In the genomic region with DNA sequence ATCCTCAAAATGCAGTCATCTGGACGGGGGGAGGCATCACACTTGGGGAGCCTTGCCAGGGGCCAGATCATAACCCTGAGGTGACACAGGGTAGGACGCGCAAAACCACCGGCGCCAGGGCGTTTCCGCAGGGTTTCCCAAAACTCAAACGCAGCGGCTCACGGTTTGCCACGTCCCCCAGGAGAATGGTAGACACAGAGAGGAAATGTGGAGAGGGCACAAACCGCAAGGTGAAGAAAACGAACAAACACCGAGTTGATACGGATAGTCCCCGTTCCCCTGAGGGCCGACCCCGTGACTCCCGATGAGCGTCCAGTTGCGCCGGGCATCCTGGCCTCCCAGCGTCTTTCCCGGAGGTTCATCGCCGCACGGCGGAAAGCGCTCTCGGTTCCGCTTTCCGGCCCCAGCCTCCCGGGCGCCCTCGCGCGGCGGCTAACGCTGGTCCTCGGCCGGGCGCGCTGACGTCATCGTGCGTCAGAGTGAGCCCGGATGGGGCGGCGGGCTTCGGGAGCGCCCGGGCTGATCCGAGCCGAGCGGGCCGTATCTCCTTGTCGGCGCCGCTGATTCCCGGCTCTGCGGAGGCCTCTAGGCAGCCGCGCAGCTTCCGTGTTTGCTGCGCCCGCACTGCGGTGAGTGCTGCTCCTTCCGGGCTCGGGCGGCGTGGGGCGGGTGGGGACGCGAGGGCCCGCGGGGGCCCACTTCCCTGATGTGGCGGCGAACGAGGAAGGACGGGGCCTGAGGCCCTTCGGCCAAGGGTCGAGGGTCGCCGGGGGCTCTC, we compare ENCODE assay signal across 1 cellular context.
TF ChIP-seq lines count a peak whose summit lies in the region.

A gene (plus strand): TSS at position 467 of the 778 bp plus-strand sequence. CDS start 2,641 bp downstream, outside the sequence.

TF ChIP-seq in HepG2, 621 proteins besides CTCF, POLR2A, EP300 and RAD21 (continued from another document and continues in another):
- TF ChIP-seq, protein P1, sequence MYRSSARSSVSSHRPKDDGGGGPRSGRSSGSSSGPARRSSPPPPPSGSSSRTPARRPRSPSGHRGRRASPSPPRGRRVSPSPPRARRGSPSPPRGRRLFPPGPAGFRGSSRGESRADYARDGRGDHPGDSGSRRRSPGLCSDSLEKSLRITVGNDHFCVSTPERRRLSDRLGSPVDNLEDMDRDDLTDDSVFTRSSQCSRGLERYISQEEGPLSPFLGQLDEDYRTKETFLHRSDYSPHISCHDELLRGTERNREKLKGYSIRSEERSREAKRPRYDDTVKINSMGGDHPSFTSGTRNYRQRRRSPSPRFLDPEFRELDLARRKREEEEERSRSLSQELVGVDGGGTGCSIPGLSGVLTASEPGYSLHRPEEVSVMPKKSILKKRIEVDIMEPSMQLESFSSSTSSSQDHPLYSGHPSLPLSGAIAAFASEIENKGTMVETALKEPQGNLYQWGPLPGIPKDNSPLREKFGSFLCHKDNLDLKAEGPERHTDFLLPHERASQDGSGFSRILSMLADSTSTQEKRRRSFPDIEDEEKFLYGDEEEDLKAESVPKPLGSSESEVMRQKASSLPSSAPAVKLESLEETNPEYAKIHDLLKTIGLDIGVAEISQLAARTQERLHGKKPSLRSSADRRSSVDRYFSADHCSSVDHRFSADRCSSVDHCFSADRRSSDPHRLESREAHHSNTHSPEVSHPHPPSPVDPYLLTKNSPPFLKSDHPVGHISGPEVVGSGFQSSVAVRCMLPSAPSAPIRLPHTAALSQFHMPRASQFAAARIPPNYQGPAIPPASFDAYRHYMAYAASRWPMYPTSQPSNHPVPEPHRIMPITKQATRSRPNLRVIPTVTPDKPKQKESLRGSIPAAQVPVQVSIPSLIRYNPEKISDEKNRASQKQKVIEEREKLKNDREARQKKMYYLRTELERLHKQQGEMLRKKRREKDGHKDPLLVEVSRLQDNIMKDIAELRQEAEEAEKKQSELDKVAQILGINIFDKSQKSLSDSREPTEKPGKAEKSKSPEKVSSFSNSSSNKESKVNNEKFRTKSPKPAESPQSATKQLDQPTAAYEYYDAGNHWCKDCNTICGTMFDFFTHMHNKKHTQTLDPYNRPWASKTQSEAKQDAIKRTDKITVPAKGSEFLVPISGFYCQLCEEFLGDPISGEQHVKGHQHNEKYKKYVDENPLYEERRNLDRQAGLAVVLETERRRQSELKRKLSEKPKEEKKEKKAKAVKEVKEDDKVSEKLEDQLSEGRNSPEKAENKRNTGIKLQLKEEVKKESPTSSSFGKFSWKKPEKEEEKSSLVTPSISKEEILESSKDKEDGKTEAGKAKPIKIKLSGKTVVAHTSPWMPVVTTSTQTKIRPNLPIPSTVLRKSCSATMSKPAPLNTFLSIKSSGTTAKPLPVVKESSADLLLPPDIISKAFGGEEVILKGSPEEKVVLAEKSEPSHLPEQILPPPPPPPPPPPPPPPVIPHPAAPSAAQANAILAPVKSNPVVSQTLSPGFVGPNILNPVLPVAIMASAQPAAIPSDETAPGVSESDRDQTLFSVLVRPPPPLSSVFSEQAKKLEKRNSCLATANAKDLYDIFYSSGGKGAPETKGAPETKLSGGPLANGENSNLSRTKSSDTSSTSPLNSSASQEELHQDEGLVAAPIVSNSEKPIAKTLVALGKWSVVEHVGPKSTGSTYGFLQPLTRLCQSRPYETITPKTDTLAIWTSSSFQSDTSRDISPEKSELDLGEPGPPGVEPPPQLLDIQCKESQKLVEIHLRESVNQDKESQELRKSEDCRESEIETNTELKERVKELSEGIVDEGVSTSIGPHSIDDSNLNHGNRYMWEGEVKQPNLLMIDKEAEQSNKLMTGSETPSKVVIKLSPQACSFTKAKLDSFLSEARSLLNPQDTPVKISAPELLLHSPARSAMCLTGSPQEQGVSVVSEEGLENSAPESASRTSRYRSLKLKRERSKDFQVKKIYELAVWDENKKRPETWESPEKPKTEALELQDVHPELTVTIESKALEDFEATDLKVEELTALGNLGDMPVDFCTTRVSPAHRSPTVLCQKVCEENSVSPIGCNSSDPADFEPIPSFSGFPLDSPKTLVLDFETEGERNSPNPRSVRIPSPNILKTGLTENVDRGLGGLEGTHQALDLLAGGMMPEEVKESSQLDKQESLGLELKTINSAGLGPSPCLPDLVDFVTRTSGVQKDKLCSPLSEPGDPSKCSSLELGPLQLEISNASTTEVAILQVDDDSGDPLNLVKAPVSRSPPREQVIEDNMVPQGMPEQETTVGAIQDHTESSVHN (CRISPR knock-in tag; IDR thresholded peaks at IDR 0.05) = 0 out of 2 replicates have a peak, but pooled peaks have one; percentile 74
- TF ChIP-seq NFYB (CRISPR knock-in tag; IDR thresholded peaks at IDR 0.05) (no peak), SAFB2 (CRISPR knock-in tag; IDR thresholded peaks at IDR 0.05; ENCODE audit: borderline replicate concordance, low read depth) (peak; percentile 91; the same call in 1 of the 2 replicates), EED (CRISPR knock-in tag; IDR thresholded peaks at IDR 0.05) (peak; percentile 78; the same call in 1 of the 2 replicates), NAIF1 (CRISPR knock-in tag; IDR thresholded peaks at IDR 0.05; ENCODE audit: borderline replicate concordance) (no peak), ARNTL (CRISPR knock-in tag; IDR thresholded peaks at IDR 0.05) (no peak; the same call in 1 of the 2 replicates), AKAP8 (CRISPR knock-in tag; IDR thresholded peaks at IDR 0.05) (no peak; the same call in 1 of the 2 replicates), KDM6A (CRISPR knock-in tag; IDR thresholded peaks at IDR 0.05; ENCODE audit: low read depth) (no peak), FOXC1 (CRISPR knock-in tag; IDR thresholded peaks at IDR 0.05; ENCODE audit: borderline replicate concordance) (peak; percentile 44; the same call in 1 of the 2 replicates), CC2D1A (CRISPR knock-in tag; IDR thresholded peaks at IDR 0.05) (no peak), CBX5 (CRISPR knock-in tag; IDR thresholded peaks at IDR 0.05; ENCODE audit: borderline replicate concordance) (no peak), DMAP1 (CRISPR knock-in tag; IDR thresholded peaks at IDR 0.05) (peak; percentile 57; the same call in 1 of the 2 replicates), TBP (CRISPR knock-in tag; IDR thresholded peaks at IDR 0.05) (peak; percentile 76; the same call in 1 of the 2 replicates), SNAPC2 (CRISPR knock-in tag; IDR thresholded peaks at IDR 0.05) (no peak; the same call in 1 of the 2 replicates), RFX5 (IDR thresholded peaks at IDR 0.05; ENCODE audit: low read depth, low read length) (peak; percentile 54; the same call in 1 of the 2 replicates), ZNF224 (CRISPR knock-in tag; IDR thresholded peaks at IDR 0.05) (peak; percentile 80), MYC (CRISPR knock-in tag; IDR thresholded peaks at IDR 0.05; ENCODE audit: borderline replicate concordance) (no peak), CEBPG (CRISPR knock-in tag; IDR thresholded peaks at IDR 0.05) (no peak)
- TF ChIP-seq, protein P2, sequence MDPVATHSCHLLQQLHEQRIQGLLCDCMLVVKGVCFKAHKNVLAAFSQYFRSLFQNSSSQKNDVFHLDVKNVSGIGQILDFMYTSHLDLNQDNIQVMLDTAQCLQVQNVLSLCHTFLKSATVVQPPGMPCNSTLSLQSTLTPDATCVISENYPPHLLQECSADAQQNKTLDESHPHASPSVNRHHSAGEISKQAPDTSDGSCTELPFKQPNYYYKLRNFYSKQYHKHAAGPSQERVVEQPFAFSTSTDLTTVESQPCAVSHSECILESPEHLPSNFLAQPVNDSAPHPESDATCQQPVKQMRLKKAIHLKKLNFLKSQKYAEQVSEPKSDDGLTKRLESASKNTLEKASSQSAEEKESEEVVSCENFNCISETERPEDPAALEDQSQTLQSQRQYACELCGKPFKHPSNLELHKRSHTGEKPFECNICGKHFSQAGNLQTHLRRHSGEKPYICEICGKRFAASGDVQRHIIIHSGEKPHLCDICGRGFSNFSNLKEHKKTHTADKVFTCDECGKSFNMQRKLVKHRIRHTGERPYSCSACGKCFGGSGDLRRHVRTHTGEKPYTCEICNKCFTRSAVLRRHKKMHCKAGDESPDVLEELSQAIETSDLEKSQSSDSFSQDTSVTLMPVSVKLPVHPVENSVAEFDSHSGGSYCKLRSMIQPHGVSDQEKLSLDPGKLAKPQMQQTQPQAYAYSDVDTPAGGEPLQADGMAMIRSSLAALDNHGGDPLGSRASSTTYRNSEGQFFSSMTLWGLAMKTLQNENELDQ (CRISPR knock-in tag; IDR thresholded peaks at IDR 0.05; ENCODE audit: borderline replicate concordance) = no peak
- TF ChIP-seq, protein P3, sequence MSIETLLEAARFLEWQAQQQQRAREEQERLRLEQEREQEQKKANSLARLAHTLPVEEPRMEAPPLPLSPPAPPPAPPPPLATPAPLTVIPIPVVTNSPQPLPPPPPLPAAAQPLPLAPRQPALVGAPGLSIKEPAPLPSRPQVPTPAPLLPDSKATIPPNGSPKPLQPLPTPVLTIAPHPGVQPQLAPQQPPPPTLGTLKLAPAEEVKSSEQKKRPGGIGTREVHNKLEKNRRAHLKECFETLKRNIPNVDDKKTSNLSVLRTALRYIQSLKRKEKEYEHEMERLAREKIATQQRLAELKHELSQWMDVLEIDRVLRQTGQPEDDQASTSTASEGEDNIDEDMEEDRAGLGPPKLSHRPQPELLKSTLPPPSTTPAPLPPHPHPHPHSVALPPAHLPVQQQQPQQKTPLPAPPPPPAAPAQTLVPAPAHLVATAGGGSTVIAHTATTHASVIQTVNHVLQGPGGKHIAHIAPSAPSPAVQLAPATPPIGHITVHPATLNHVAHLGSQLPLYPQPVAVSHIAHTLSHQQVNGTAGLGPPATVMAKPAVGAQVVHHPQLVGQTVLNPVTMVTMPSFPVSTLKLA (IDR thresholded peaks at IDR 0.05) = no peak
- TF ChIP-seq, protein P4, sequence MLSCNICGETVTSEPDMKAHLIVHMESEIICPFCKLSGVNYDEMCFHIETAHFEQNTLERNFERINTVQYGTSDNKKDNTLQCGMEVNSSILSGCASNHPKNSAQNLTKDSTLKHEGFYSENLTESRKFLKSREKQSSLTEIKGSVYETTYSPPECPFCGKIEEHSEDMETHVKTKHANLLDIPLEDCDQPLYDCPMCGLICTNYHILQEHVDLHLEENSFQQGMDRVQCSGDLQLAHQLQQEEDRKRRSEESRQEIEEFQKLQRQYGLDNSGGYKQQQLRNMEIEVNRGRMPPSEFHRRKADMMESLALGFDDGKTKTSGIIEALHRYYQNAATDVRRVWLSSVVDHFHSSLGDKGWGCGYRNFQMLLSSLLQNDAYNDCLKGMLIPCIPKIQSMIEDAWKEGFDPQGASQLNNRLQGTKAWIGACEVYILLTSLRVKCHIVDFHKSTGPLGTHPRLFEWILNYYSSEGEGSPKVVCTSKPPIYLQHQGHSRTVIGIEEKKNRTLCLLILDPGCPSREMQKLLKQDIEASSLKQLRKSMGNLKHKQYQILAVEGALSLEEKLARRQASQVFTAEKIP (CRISPR knock-in tag; IDR thresholded peaks at IDR 0.05; ENCODE audit: borderline replicate concordance) = no peak
- TF ChIP-seq, protein P5, sequence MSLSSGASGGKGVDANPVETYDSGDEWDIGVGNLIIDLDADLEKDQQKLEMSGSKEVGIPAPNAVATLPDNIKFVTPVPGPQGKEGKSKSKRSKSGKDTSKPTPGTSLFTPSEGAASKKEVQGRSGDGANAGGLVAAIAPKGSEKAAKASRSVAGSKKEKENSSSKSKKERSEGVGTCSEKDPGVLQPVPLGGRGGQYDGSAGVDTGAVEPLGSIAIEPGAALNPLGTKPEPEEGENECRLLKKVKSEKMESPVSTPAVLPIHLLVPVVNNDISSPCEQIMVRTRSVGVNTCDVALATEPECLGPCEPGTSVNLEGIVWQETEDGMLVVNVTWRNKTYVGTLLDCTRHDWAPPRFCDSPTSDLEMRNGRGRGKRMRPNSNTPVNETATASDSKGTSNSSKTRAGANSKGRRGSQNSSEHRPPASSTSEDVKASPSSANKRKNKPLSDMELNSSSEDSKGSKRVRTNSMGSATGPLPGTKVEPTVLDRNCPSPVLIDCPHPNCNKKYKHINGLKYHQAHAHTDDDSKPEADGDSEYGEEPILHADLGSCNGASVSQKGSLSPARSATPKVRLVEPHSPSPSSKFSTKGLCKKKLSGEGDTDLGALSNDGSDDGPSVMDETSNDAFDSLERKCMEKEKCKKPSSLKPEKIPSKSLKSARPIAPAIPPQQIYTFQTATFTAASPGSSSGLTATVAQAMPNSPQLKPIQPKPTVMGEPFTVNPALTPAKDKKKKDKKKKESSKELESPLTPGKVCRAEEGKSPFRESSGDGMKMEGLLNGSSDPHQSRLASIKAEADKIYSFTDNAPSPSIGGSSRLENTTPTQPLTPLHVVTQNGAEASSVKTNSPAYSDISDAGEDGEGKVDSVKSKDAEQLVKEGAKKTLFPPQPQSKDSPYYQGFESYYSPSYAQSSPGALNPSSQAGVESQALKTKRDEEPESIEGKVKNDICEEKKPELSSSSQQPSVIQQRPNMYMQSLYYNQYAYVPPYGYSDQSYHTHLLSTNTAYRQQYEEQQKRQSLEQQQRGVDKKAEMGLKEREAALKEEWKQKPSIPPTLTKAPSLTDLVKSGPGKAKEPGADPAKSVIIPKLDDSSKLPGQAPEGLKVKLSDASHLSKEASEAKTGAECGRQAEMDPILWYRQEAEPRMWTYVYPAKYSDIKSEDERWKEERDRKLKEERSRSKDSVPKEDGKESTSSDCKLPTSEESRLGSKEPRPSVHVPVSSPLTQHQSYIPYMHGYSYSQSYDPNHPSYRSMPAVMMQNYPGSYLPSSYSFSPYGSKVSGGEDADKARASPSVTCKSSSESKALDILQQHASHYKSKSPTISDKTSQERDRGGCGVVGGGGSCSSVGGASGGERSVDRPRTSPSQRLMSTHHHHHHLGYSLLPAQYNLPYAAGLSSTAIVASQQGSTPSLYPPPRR (CRISPR knock-in tag; IDR thresholded peaks at IDR 0.05; ENCODE audit: borderline replicate concordance) = peak; percentile 64; the same call in 1 of the 2 replicates
- TF ChIP-seq, protein P6, sequence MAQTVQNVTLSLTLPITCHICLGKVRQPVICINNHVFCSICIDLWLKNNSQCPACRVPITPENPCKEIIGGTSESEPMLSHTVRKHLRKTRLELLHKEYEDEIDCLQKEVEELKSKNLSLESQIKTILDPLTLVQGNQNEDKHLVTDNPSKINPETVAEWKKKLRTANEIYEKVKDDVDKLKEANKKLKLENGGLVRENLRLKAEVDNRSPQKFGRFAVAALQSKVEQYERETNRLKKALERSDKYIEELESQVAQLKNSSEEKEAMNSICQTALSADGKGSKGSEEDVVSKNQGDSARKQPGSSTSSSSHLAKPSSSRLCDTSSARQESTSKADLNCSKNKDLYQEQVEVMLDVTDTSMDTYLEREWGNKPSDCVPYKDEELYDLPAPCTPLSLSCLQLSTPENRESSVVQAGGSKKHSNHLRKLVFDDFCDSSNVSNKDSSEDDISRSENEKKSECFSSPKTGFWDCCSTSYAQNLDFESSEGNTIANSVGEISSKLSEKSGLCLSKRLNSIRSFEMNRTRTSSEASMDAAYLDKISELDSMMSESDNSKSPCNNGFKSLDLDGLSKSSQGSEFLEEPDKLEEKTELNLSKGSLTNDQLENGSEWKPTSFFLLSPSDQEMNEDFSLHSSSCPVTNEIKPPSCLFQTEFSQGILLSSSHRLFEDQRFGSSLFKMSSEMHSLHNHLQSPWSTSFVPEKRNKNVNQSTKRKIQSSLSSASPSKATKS (CRISPR knock-in tag; IDR thresholded peaks at IDR 0.05) = no peak
- TF ChIP-seq, protein P7, sequence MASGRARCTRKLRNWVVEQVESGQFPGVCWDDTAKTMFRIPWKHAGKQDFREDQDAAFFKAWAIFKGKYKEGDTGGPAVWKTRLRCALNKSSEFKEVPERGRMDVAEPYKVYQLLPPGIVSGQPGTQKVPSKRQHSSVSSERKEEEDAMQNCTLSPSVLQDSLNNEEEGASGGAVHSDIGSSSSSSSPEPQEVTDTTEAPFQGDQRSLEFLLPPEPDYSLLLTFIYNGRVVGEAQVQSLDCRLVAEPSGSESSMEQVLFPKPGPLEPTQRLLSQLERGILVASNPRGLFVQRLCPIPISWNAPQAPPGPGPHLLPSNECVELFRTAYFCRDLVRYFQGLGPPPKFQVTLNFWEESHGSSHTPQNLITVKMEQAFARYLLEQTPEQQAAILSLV (CRISPR knock-in tag; IDR thresholded peaks at IDR 0.05; ENCODE audit: borderline replicate concordance) = peak; percentile 93; the same call in 1 of the 2 replicates
